In genomic region chr5:10564838-10565784, GRCh38 we compare ENCODE assay signal across 8 cellular contexts. TPM values are rescaled to one million over a fixed set of nuclear protein-coding genes. Genes with fewer than 3 reads are reported as not detected.
A peak's percentile ranks its signal among the peaks of the same experiment; 100 is the strongest.
DNase-seq lines count a peak whose midpoint lies in the region; ATAC-seq and TF ChIP-seq lines count a peak whose summit lies in the region.

No MANE protein-coding gene starts in this region.

- H3K27ac Mint-ChIP-seq in activated T-helper 17 cell treated with anti-CD3 and anti-CD28 coated beads, Interleukin-2, amount 50 U/mL, for 72 hours, result peak overlapping the region; percentile 93

- H3K4me1 ChIP-seq in HEK293 (ENCODE audit: control insufficient read depth, insufficient read depth, low read length) (peaks cover 11% of the 10 kb centered on the region; the same call in 1 of the 2 replicates), skeletal muscle satellite cell (ENCODE audit: control insufficient read depth, insufficient read depth, low read length) (peaks cover 16% of the 10 kb centered on the region)

- peak; percentile 31 for DNase-seq in AG08396 (ENCODE audit: low spot score)
- peak; percentile 29 for DNase-seq in hepatic stellate cell (ENCODE audit: low spot score)
- no peak for DNase-seq in cerebellum (ENCODE audit: low spot score)
- DNase-seq in DMS153 treated with DMSO at 0.1 percent for 48 hours (lab: John Stamatoyannopoulos, UW; ENCODE audit: unreplicated experiment), result no peak

- H3K4me2 ChIP-seq in skeletal muscle satellite cell (ENCODE audit: low read length), result peak overlapping the region; percentile 98

- peak overlapping the region; percentile 71 for H3K4me3 ChIP-seq in HEK293 (ENCODE audit: low read depth, low read length)
- peak overlapping the region; percentile 84 for H3K4me3 ChIP-seq in skeletal muscle satellite cell (ENCODE audit: low read length)

- no peaks in the 10 kb centered on the region for H3K27me3 Mint-ChIP-seq in activated T-helper 17 cell treated with anti-CD3 and anti-CD28 coated beads, Interleukin-2, amount 50 U/mL, for 72 hours

- ATAC-seq in activated T-helper 17 cell treated with anti-CD3 and anti-CD28 coated beads, Interleukin-2, amount 50 U/mL, for 72 hours (replicated peaks), result peak; percentile 59
- no peak for ATAC-seq in HG03571 (IDR thresholded peaks at IDR 0.05; ENCODE audit: unreplicated experiment)

- H3K9me3 ChIP-seq in HEK293 (ENCODE audit: control insufficient read depth, insufficient read depth, low read depth, low read length) (no peaks in the 10 kb centered on the region), skeletal muscle satellite cell (replicated peaks; ENCODE audit: low read length) (no peaks in the 10 kb centered on the region)

- POLR2A ChIA-PET in HEK293 (lab: Yijun Ruan, JAX), result interaction anchor here (0.5 to 1.6 kb wide), 8 partner anchors 14 to 79 kb away, joined by 3 to 10 read pairs (median 4); no protein-coding TSS in a partner anchor

- no peaks in the 10 kb centered on the region for H3K36me3 Mint-ChIP-seq in activated T-helper 17 cell treated with anti-CD3 and anti-CD28 coated beads, Interleukin-2, amount 50 U/mL, for 72 hours (ENCODE audit: low read depth)

- TF ChIP-seq CTCF in HEK293 (tag by site-specific recombination; IDR thresholded peaks at IDR 0.05), result no peak

- H3K9ac ChIP-seq in skeletal muscle satellite cell (ENCODE audit: low read depth, low read length), result peak overlapping the region; percentile 87

- peaks cover 3% of the 10 kb centered on the region for H3K27me3 ChIP-seq in skeletal muscle satellite cell (ENCODE audit: control insufficient read depth, insufficient read depth, low read length)

- H3K4me1 Mint-ChIP-seq in activated T-helper 17 cell treated with anti-CD3 and anti-CD28 coated beads, Interleukin-2, amount 50 U/mL, for 72 hours, result peaks cover 17% of the 10 kb centered on the region

- no peaks in the 10 kb centered on the region for H3K9me3 Mint-ChIP-seq in activated T-helper 17 cell treated with anti-CD3 and anti-CD28 coated beads, Interleukin-2, amount 50 U/mL, for 72 hours

- H3K4me3 Mint-ChIP-seq in activated T-helper 17 cell treated with anti-CD3 and anti-CD28 coated beads, Interleukin-2, amount 50 U/mL, for 72 hours, result peak overlapping the region; percentile 94

- CTCF ChIA-PET in HEK293 (lab: Yijun Ruan, JAX), result interaction anchor here (0.5 kb wide), 1 partner anchor 112 kb away, joined by 3 read pairs; no protein-coding TSS in a partner anchor

- H3K27ac ChIP-seq in HEK293 (ENCODE audit: extremely low read depth, low read depth, low read length), result peak overlapping the region; percentile 88; the same call in 1 of the 2 replicates

- H3K36me3 ChIP-seq in HEK293 (ENCODE audit: control insufficient read depth in 2 of 2, insufficient read depth in 1 of 2, low read length in 2 of 2) (no peaks in the 10 kb centered on the region), skeletal muscle satellite cell (ENCODE audit: insufficient read depth, low read length) (no peaks in the 10 kb centered on the region)

TF ChIP-seq in HEK293, 187 proteins besides CTCF, POLR2A, EP300 and RAD21:
- peak; percentile 54; the same call in 1 of the 2 replicates for TF ChIP-seq ZBTB48 (tag by site-specific recombination; IDR thresholded peaks at IDR 0.05)
- TF ChIP-seq ZNF266 (tag by site-specific recombination; IDR thresholded peaks at IDR 0.05; ENCODE audit: low read depth), result no peak
- peak; percentile 19 for TF ChIP-seq ZNF335 (tag by site-specific recombination; conservative IDR thresholded peaks at IDR 0.05)
- TF ChIP-seq HOXC10 (CRISPR knock-in tag; IDR thresholded peaks at IDR 0.05), result no peak
- TF ChIP-seq SCRT2 (tag by site-specific recombination; IDR thresholded peaks at IDR 0.05), result peak; percentile 89
- TF ChIP-seq ZEB2 (tag by site-specific recombination; IDR thresholded peaks at IDR 0.05), result 0 out of 2 replicates have a peak, but pooled peaks have one; percentile 21
- peak; percentile 8; the same call in 1 of the 2 replicates for TF ChIP-seq ZBTB8A (tag by site-specific recombination; IDR thresholded peaks at IDR 0.05)
- no peak for TF ChIP-seq ZNF341 (tag by site-specific recombination; IDR thresholded peaks at IDR 0.05; ENCODE audit: low read depth)
- TF ChIP-seq ZNF391 (tag by site-specific recombination; IDR thresholded peaks at IDR 0.05; ENCODE audit: borderline replicate concordance, low read depth), result no peak
- TF ChIP-seq ZFP37 (tag by site-specific recombination; IDR thresholded peaks at IDR 0.05), result 0 out of 2 replicates have a peak, but pooled peaks have one; percentile 48
- peak; percentile 68; the same call in 1 of the 2 replicates for TF ChIP-seq PATZ1 (tag by site-specific recombination; IDR thresholded peaks at IDR 0.05)
- 0 out of 2 replicates have a peak, but pooled peaks have one; percentile 15 for TF ChIP-seq KLF8 (tag by site-specific recombination; IDR thresholded peaks at IDR 0.05)
- TF ChIP-seq ZBTB7A (tag by site-specific recombination; IDR thresholded peaks at IDR 0.05; ENCODE audit: low read depth), result peak; percentile 3; the same call in 1 of the 2 replicates
- TF ChIP-seq ZNF398 (tag by site-specific recombination; IDR thresholded peaks at IDR 0.05), result 0 out of 2 replicates have a peak, but pooled peaks have one; percentile 32
- TF ChIP-seq GLI4 (tag by site-specific recombination; IDR thresholded peaks at IDR 0.05), result no peak
- TF ChIP-seq ZNF501 (tag by site-specific recombination; IDR thresholded peaks at IDR 0.05), result 0 out of 2 replicates have a peak, but pooled peaks have one; percentile 67
- peak; percentile 61; the same call in 1 of the 2 replicates for TF ChIP-seq PRDM1 (tag by site-specific recombination; IDR thresholded peaks at IDR 0.05)
- TF ChIP-seq ZNF600 (tag by site-specific recombination; IDR thresholded peaks at IDR 0.05), result peak; percentile 92
- TF ChIP-seq, protein P1, sequence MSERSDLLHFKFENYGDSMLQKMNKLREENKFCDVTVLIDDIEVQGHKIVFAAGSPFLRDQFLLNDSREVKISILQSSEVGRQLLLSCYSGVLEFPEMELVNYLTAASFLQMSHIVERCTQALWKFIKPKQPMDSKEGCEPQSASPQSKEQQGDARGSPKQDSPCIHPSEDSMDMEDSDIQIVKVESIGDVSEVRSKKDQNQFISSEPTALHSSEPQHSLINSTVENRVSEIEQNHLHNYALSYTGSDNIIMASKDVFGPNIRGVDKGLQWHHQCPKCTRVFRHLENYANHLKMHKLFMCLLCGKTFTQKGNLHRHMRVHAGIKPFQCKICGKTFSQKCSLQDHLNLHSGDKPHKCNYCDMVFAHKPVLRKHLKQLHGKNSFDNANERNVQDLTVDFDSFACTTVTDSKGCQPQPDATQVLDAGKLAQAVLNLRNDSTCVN (tag by site-specific recombination; optimal IDR thresholded peaks at IDR 0.05), result peak; percentile 39
- TF ChIP-seq GLIS1 (tag by site-specific recombination; IDR thresholded peaks at IDR 0.05), result peak; percentile 43
- TF ChIP-seq GLIS2 (tag by site-specific recombination; IDR thresholded peaks at IDR 0.05), result peak; percentile 81

RNA-seq across cellular contexts. Expression of gene ANKRD33B, which starts 1.2 kb away (rescaled TPM):
- 10 to 100 TPM in 1 of 2 donors, 1 to 10 TPM in 1; 7.8 to 12.2 TPM for total RNA-seq in activated T-helper 17 cell treated with anti-CD3 and anti-CD28 coated beads, Interleukin-2, amount 50 U/mL, for 72 hours
- 0.87 and 1.0 TPM in 2 replicates for total RNA-seq in skeletal muscle satellite cell (2012; rRNA removed)
- total RNA-seq in cerebellum, result 6.9 TPM

Comparison
In these comparisons a context has a peak if more than half of its experiments do, and no peak if none do; other contexts are left out.
1. DNase-seq: peak in AG08396 (single experiment) and hepatic stellate cell (single experiment); none in cerebellum (single experiment) and DMS153 treated with DMSO at 0.1 percent for 48 hours (single experiment).